Comparison of ENCODE assay signal across 12 cellular contexts in the genomic region with DNA sequence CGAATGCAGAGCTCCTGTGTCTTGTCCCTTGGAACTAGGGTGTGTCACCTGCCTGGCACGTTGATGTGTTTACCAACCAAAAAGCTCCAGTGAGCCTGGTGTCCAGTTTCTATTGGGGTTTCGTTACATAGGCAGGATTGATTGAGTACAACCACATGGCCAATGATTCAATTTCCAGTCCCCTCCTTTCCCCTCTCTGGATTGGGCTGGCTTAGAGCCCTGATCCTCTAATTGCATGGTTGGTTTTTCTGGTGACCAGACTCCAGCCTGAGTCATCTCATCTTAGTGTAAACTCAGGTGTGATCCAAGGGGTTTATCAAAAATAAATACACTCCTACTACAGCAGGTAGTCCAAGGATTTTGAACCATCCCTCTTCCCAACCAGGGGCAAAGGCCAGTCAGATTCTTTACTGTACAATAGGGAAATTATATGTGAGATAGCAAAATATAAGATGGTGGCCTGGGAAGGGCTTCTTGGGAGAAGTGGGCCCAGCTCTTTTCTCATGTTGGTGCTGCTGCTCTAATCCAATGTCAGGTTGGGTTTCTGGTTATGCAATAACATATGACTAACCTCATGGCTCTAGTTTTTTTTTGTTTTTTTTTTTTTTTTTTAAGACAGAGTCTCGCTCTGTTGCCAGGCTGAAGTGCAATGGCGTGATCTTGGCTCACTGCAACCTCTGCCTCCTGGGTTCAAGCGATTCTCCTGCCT.
A peak's percentile ranks its signal among the peaks of the same experiment; 100 is the strongest.
DNase-seq lines count a peak whose midpoint lies in the region; ATAC-seq, FAIRE-seq and TF ChIP-seq lines count a peak whose summit lies in the region.
"Had no signal": no experiment of that assay in that cellular context is flagged by ENCODE, and none has a peak within 500 bp of the region (broad histone marks: within the 10 kb centered on the region; RNA-seq: fewer than 3 reads in every experiment).

No MANE protein-coding gene starts in this region.

- TF ChIP-seq EP300 in K562 (IDR thresholded peaks at IDR 0.05; ENCODE audit: low read length) (no peak), HepG2 (IDR thresholded peaks at IDR 0.05; ENCODE audit: low read depth in 2 of 2, low read length in 2 of 2) (no peak), HepG2 (CRISPR knock-in tag; IDR thresholded peaks at IDR 0.05; ENCODE audit: borderline replicate concordance) (no peak), gastroesophageal sphincter (IDR thresholded peaks at IDR 0.05) (no peak)

- peaks cover 16 to 49% of the 10 kb centered on the region in 2 donors for H3K36me3 Mint-ChIP-seq in CD4-positive, alpha-beta memory T cell

- H2AFZ ChIP-seq in K562 (ENCODE audit: low read depth, low read length) (no peak overlapping the region), HepG2 (ENCODE audit: low read length) (no peak overlapping the region), OCI-LY7 (ENCODE audit: low read length) (no peak overlapping the region)

- H3K4me2 ChIP-seq in K562 (ENCODE audit: insufficient read depth, low read length) (no peak overlapping the region), HepG2 (ENCODE audit: low read depth, low read length) (no peak overlapping the region), OCI-LY7 (ENCODE audit: low read length) (no peak overlapping the region)

- H3K4me1 Mint-ChIP-seq in CD4-positive, alpha-beta memory T cell = peaks cover 60 to 76% (median 69%) of the 10 kb centered on the region in 4 donors

- H3K27ac Mint-ChIP-seq in CD4-positive, alpha-beta memory T cell = peak overlapping the region in 4 of 7 donors; percentile 3 to 31 (median 12)
- H3K27ac Mint-ChIP-seq: activated CD8-positive, alpha-beta T cell treated with anti-CD3 and anti-CD28 coated beads, Interleukin-2, amount 10 ng/mL, durations not matched to agents 7 days and 5 days had no signal

- H3K36me3 ChIP-seq in CD4-positive, alpha-beta memory T cell (ENCODE audit: insufficient read depth, low read length) = no peaks in the 10 kb centered on the region
- H3K36me3 ChIP-seq in K562 (ENCODE audit: control insufficient read depth, insufficient read depth, low read length) (no peaks in the 10 kb centered on the region), HepG2 (replicated peaks in 1 of 2; ENCODE audit: control insufficient read depth in 1 of 2, insufficient read depth in 2 of 2, low read length in 2 of 2) (no peaks in the 10 kb centered on the region; a peak in 2 of 5 replicates), OCI-LY7 (ENCODE audit: insufficient read depth, low read length) (peaks cover 11% of the 10 kb centered on the region; the same call in 1 of the 2 replicates), gastroesophageal sphincter (no peaks in the 10 kb centered on the region)
- H3K36me3 ChIP-seq: ascending aorta had no signal

- BruUV-seq in K562 (replicated peaks; lab: Mats Ljungman, UMichigan) = no TSS peak
- BruUV-seq in HepG2 (replicated peaks; lab: Mats Ljungman, UMichigan) = no TSS peak
- no TSS peak for BruUV-seq in OCI-LY7 (replicated peaks; lab: Mats Ljungman, UMichigan)

- peaks cover 65% of the 10 kb centered on the region for H3K4me1 ChIP-seq in CD4-positive, alpha-beta memory T cell (ENCODE audit: insufficient read depth, low read length)
- H3K4me1 ChIP-seq in K562 (replicated peaks in 1 of 2; ENCODE audit: control insufficient read depth in 2 of 2, insufficient read depth in 2 of 2, low read length in 2 of 2) = peaks cover 5 to 6% of the 10 kb centered on the region in 2 experiments; a peak in 4 of 5 replicates
- peaks cover 13% of the 10 kb centered on the region for H3K4me1 ChIP-seq in HepG2 (ENCODE audit: insufficient read depth, low read length)
- H3K4me1 ChIP-seq in OCI-LY7 (ENCODE audit: insufficient read depth, low read length, poor library complexity, severe bottlenecking) = no peaks in the 10 kb centered on the region
- peaks cover 0 to 21% (median 0%) of the 10 kb centered on the region in 3 donors for H3K4me1 ChIP-seq in gastroesophageal sphincter

- peak overlapping the region in 3 of 8 donors; percentile 12 to 24 (median 15) for H3K4me3 Mint-ChIP-seq in CD4-positive, alpha-beta memory T cell
- H3K4me3 Mint-ChIP-seq: activated CD8-positive, alpha-beta T cell treated with anti-CD3 and anti-CD28 coated beads, Interleukin-2, amount 10 ng/mL, durations not matched to agents 7 days and 5 days had no signal

- WGBS in K562 (ENCODE audit: insufficient coverage, low coverage, missing lambda C conversion rate) = 59% methylated on average over 3 of the region's 6 CpGs
- WGBS in HepG2 (ENCODE audit: low lambda C conversion rate) = 93% methylated on average over 6 of the region's 6 CpGs
- 93 to 100% methylated on average over 2 to 3 of the region's 6 CpGs for WGBS in gastroesophageal sphincter (ENCODE audit: low coverage in 1 of 2), 2 donors

- H3K27me3 Mint-ChIP-seq in CD4-positive, alpha-beta memory T cell = no peaks in the 10 kb centered on the region

- in situ Hi-C loops in K562 (cut with MboI) = no loop called here
- in situ Hi-C loops in HepG2 (cut with HindIII; ENCODE audit: extremely low pct_ligation_motif_present, low pct_unique_long_range_greater_than_20kb) = no loop called here

- TF ChIP-seq RAD21 in K562 (CRISPR knock-in tag; conservative IDR thresholded peaks at IDR 0.05 in 1 of 2, IDR thresholded peaks at IDR 0.05 in 1 of 2) = no peak
- no peak for TF ChIP-seq RAD21 in HepG2 (CRISPR knock-in tag; IDR thresholded peaks at IDR 0.05)

- H3K9ac ChIP-seq in K562 (ENCODE audit: insufficient read depth in 1 of 2, low read depth in 2 of 2, low read length in 2 of 2) (no peak overlapping the region), HepG2 (ENCODE audit: insufficient read depth, low read depth, low read length) (no peak overlapping the region)

- peaks cover 0 to 4% (median 2%) of the 10 kb centered on the region in 8 donors for H3K9me3 Mint-ChIP-seq in CD4-positive, alpha-beta memory T cell

- H3K27me3 ChIP-seq in CD4-positive, alpha-beta memory T cell (ENCODE audit: insufficient read depth, low read length) = no peaks in the 10 kb centered on the region
- H3K27me3 ChIP-seq in K562 (ENCODE audit: control insufficient read depth in 2 of 2, insufficient read depth in 2 of 2, low read length in 2 of 2) = no peaks in the 10 kb centered on the region
- no peaks in the 10 kb centered on the region for H3K27me3 ChIP-seq in HepG2 (ENCODE audit: control insufficient read depth in 1 of 2, insufficient read depth in 2 of 2, low read length in 2 of 2)
- no peaks in the 10 kb centered on the region for H3K27me3 ChIP-seq in gastroesophageal sphincter
- H3K27me3 ChIP-seq: ascending aorta had no signal

- intact Hi-C loops in CD4-positive, alpha-beta memory T cell (cut with micrococcal nuclease) = no loop called here
- intact Hi-C loops in K562 (cut with micrococcal nuclease) (no loop called here), HepG2 (cut with micrococcal nuclease; ENCODE audit: unreplicated experiment) (no loop called here), OCI-LY7 (cut with micrococcal nuclease; ENCODE audit: unreplicated experiment) (no loop called here)

- TF ChIP-seq POLR2A in K562 (conservative IDR thresholded peaks at IDR 0.05) = no peak
- TF ChIP-seq POLR2A in HepG2 (IDR thresholded peaks at IDR 0.05; ENCODE audit: insufficient read depth in 1 of 2, low read depth in 2 of 2, low read length in 2 of 2) = no peak
- no peak for TF ChIP-seq POLR2A in gastroesophageal sphincter (IDR thresholded peaks at IDR 0.05)

- TF ChIP-seq CTCF in K562 (IDR thresholded peaks at IDR 0.05 in 2 of 3, conservative IDR thresholded peaks at IDR 0.05 in 1 of 3; ENCODE audit: insufficient read depth in 2 of 3, low read depth in 1 of 3, low read length in 3 of 3) (no peak), HepG2 (CRISPR knock-in tag; IDR thresholded peaks at IDR 0.05) (no peak), OCI-LY7 (conservative IDR thresholded peaks at IDR 0.05; ENCODE audit: low read length) (no peak), gastroesophageal sphincter (IDR thresholded peaks at IDR 0.05) (no peak), GM20000 (IDR thresholded peaks at IDR 0.05; ENCODE audit: extremely low read depth, missing control alignments) (no peak)

- CTCF ChIA-PET in CD4-positive, alpha-beta memory T cell (lab: Charles Lee; ENCODE audit: partially characterized antibody) = interaction anchor here (0.6 to 2.0 kb wide), 4 partner anchors 17 to 71 kb away, joined by 3 to 10 read pairs (median 4); no protein-coding TSS in a partner anchor
- CTCF ChIA-PET in K562 (lab: Yijun Ruan, JAX; ENCODE audit: low intra/inter-chr PET ratio) (no interaction called here), HepG2 (lab: Yijun Ruan, JAX; ENCODE audit: low intra/inter-chr PET ratio, low total read pairs) (no interaction called here), OCI-LY7 (lab: Charles Lee; ENCODE audit: unreplicated experiment) (no interaction called here)

- no peak for FAIRE-seq in K562 (lab: Jason Lieb, UNC)
- no peak for FAIRE-seq in HepG2 (lab: Jason Lieb, UNC)

- POLR2A ChIA-PET in CD4-positive, alpha-beta memory T cell (lab: Charles Lee; ENCODE audit: partially characterized antibody) = interaction anchor here (0.7 kb wide), 1 partner anchor 8 kb away, joined by 3 read pairs; no protein-coding TSS in a partner anchor
- POLR2A ChIA-PET in K562 (lab: Yijun Ruan, JAX) = interaction anchor here (1.3 kb wide), 1 partner anchor 11 kb away, joined by 3 read pairs; no protein-coding TSS in a partner anchor
- POLR2A ChIA-PET in HepG2 (lab: Yijun Ruan, JAX) = interaction anchor here (0.6 kb wide), 1 partner anchor 78 kb away, joined by 3 read pairs; no protein-coding TSS in a partner anchor
- POLR2A ChIA-PET in OCI-LY7 (lab: Charles Lee) = interaction anchor here (0.6 kb wide), 1 partner anchor 10 kb away, joined by 3 read pairs; no protein-coding TSS in a partner anchor

- ATAC-seq in K562 (no peak), HepG2 (no peak; the same call in 1 of the 3 replicates), gastroesophageal sphincter (no peak)
- ATAC-seq: activated CD8-positive, alpha-beta T cell treated with anti-CD3 and anti-CD28 coated beads, Interleukin-2, amount 10 ng/mL, durations not matched to agents 7 days and 5 days; Right ventricle myocardium inferior had no signal

- H4K20me1 ChIP-seq in K562 (replicated peaks; ENCODE audit: control insufficient read depth, insufficient read depth, low read length) = no peaks in the 10 kb centered on the region; the same call in 1 of the 2 replicates
- H4K20me1 ChIP-seq in HepG2 (ENCODE audit: insufficient read depth, low read length) = peaks cover 4% of the 10 kb centered on the region; the same call in 1 of the 2 replicates
- H4K20me1 ChIP-seq in OCI-LY7 (ENCODE audit: insufficient read depth, low read length) = no peaks in the 10 kb centered on the region

- no peaks in the 10 kb centered on the region for H3K79me2 ChIP-seq in K562 (ENCODE audit: control insufficient read depth, insufficient read depth, low read length)
- H3K79me2 ChIP-seq in HepG2 (ENCODE audit: insufficient read depth, low read length) = peaks cover 33% of the 10 kb centered on the region
- H3K79me2 ChIP-seq in OCI-LY7 (ENCODE audit: insufficient read depth, low read depth, low read length) = 0 out of 2 replicates have a peak, but pooled peaks cover 7% of the 10 kb centered on the region

- no peak for DNase-seq in CD4-positive, alpha-beta memory T cell
- DNase-seq in M059J (ENCODE audit: low read depth) (peak; percentile 89), K562 (ENCODE audit: extremely low read depth in 1 of 4, low spot score in 3 of 4) (no peak), HepG2 (ENCODE audit: low spot score) (no peak), OCI-LY7 (ENCODE audit: low spot score) (no peak), GM20000 (ENCODE audit: low spot score) (no peak), NCI-H128 (lab: John Stamatoyannopoulos, UW; ENCODE audit: unreplicated experiment) (no peak)
- DNase-seq: activated CD8-positive, alpha-beta T cell treated with anti-CD3 and anti-CD28 coated beads, Interleukin-2, amount 10 ng/mL, durations not matched to agents 7 days and 5 days; posterior cingulate gyrus had no signal

- H3K9me1 ChIP-seq in K562 (ENCODE audit: control insufficient read depth, insufficient read depth, low read length) = no peaks in the 10 kb centered on the region

- H3K27ac ChIP-seq in CD4-positive, alpha-beta memory T cell (ENCODE audit: low read depth, low read length) = no peak overlapping the region
- no peak overlapping the region for H3K27ac ChIP-seq in K562 (ENCODE audit: extremely low read depth, low read depth, low read length)
- H3K27ac ChIP-seq in HepG2 (ENCODE audit: extremely low read length, insufficient read depth, low read length) = no peak overlapping the region
- no peak overlapping the region for H3K27ac ChIP-seq in OCI-LY7 (ENCODE audit: low read depth, low read length, poor library complexity, severe bottlenecking)
- H3K27ac ChIP-seq in gastroesophageal sphincter = no peak overlapping the region

- H3K9me3 ChIP-seq in CD4-positive, alpha-beta memory T cell (ENCODE audit: control insufficient read depth in 1 of 2, low read length in 2 of 2) = no peaks in the 10 kb centered on the region
- H3K9me3 ChIP-seq in K562 (replicated peaks; ENCODE audit: control insufficient read depth, insufficient read depth, low read depth, low read length) (no peaks in the 10 kb centered on the region), HepG2 (ENCODE audit: low read length) (no peaks in the 10 kb centered on the region), OCI-LY7 (ENCODE audit: low read length) (no peaks in the 10 kb centered on the region), gastroesophageal sphincter (no peaks in the 10 kb centered on the region)
- H3K9me3 ChIP-seq: ascending aorta had no signal

- H3K9me2 ChIP-seq in OCI-LY7 (ENCODE audit: insufficient read depth, low read length) = no peaks in the 10 kb centered on the region

- no peak overlapping the region for H3K4me3 ChIP-seq in CD4-positive, alpha-beta memory T cell (ENCODE audit: low read length in 2 of 2)
- H3K4me3 ChIP-seq in K562 (no peak overlapping the region), HepG2 (replicated peaks in 1 of 3; ENCODE audit: insufficient read depth in 1 of 3, low read depth in 2 of 3, low read length in 3 of 3) (no peak overlapping the region), OCI-LY7 (ENCODE audit: low read depth, low read length, poor library complexity, severe bottlenecking) (no peak overlapping the region), gastroesophageal sphincter (no peak overlapping the region)
- H3K4me3 ChIP-seq: ascending aorta had no signal
